Comparison of ENCODE assay signal across 14 cellular contexts in the genomic region with DNA sequence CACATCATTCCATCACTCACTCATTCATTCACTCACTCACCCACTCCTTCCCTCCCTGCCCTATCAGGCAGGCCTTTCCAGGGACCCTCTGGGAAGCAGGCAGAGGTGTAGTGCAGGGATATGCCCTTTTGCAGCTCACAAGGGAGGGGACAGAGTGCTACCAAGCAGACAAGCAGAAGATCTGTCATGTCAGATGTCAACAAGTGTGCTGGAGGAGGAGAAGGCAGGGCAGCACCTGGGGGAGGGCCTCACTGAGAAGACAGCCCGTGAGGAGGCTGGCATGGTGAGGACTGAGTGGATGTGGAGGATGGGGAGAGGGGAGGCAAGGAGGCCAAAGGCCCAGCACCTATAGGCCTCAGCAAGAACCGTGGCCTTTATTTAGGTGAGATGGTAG. TPM values are rescaled to one million over a fixed set of nuclear protein-coding genes. Genes with fewer than 3 reads are reported as not detected.
DNase-seq lines count a peak whose midpoint lies in the region; ATAC-seq and TF ChIP-seq lines count a peak whose summit lies in the region.
"Had no signal": no experiment of that assay in that cellular context is flagged by ENCODE, and none has a peak within 500 bp of the region (broad histone marks: within the 10 kb centered on the region; RNA-seq: fewer than 3 reads in every experiment).

No MANE protein-coding gene starts in this region.

- TF ChIP-seq POLR2A in IMR-90 (IDR thresholded peaks at IDR 0.05; ENCODE audit: low read depth, low read length) (no peak), sigmoid colon (IDR thresholded peaks at IDR 0.05) (no peak)

- no CpG with 5 or more reads among the region's 2 CpGs for WGBS in IMR-90 (ENCODE audit: extremely low coverage in 2 of 2, insufficient read length in 1 of 2), 2 experiments
- WGBS in sigmoid colon, 2 donors: 69 to 79% methylated on average over 2 of the region's 2 CpGs

- peak overlapping the region; percentile 52; the same call in 1 of the 2 replicates for H3K23ac ChIP-seq in IMR-90 (ENCODE audit: low read depth, low read length)

- in situ Hi-C loops in IMR-90 (cut with MboI; ENCODE audit: low sequenced_read_pairs): no loop called here

- peak overlapping the region; percentile 8; the same call in 1 of the 2 replicates for H3K27ac ChIP-seq in IMR-90 (ENCODE audit: insufficient read depth, low read length)
- H3K27ac ChIP-seq in ascending aorta: peak overlapping the region; percentile 85 to 89
- peak overlapping the region; percentile 74 to 86 (median 82) for H3K27ac ChIP-seq in sigmoid colon
- no peak overlapping the region for H3K27ac ChIP-seq in caudate nucleus (ENCODE audit: low read depth, low read length)
- H3K27ac ChIP-seq: foreskin keratinocyte had no signal

- H2BK20ac ChIP-seq in IMR-90 (ENCODE audit: low read depth, low read length): peak overlapping the region; percentile 17; the same call in 1 of the 2 replicates

- H3K9ac ChIP-seq in IMR-90 (ENCODE audit: low read depth, low read length): no peak overlapping the region

- peak overlapping the region; percentile 75 for H2AK9ac ChIP-seq in IMR-90 (replicated peaks; ENCODE audit: low read depth, low read length, poor library complexity)

- no peaks in the 10 kb centered on the region for H4K20me1 ChIP-seq in IMR-90 (ENCODE audit: insufficient read depth, low read length)

- H2BK15ac ChIP-seq in IMR-90 (ENCODE audit: low read depth, low read length): peak overlapping the region; percentile 15; the same call in 1 of the 3 replicates

- H3K4me1 ChIP-seq in IMR-90 (ENCODE audit: control insufficient read depth, insufficient read depth, low read length) (peaks cover 26% of the 10 kb centered on the region), ascending aorta (peaks cover 29 to 32% of the 10 kb centered on the region in 2 donors), sigmoid colon (peaks cover 0 to 39% (median 36%) of the 10 kb centered on the region in 4 donors)

- intact Hi-C loops in IMR-90 (cut with micrococcal nuclease) (no loop called here), ascending aorta (cut with DNase I) (no loop called here), sigmoid colon (cut with DNase I) (loop anchor here (2.0 to 10.0 kb wide), 2 partner anchors 135 to 227 kb away; a partner anchor contains a TSS)

- no peak for TF ChIP-seq CTCF in IMR-90 (conservative IDR thresholded peaks at IDR 0.05; ENCODE audit: low read depth, low read length)
- no peak for TF ChIP-seq CTCF in ascending aorta (IDR thresholded peaks at IDR 0.05)
- TF ChIP-seq CTCF in sigmoid colon (IDR thresholded peaks at IDR 0.05): no peak

- peak overlapping the region; percentile 82 for H2AK5ac ChIP-seq in IMR-90 (ENCODE audit: low read depth, low read length)

- H3K9me3 ChIP-seq in IMR-90 (ENCODE audit: control insufficient read depth, insufficient read depth, low read length) (no peaks in the 10 kb centered on the region), ascending aorta (no peaks in the 10 kb centered on the region), sigmoid colon (no peaks in the 10 kb centered on the region)
- H3K9me3 ChIP-seq: MG63 had no signal

- DNase-seq in IMR-90 (no peak), ascending aorta (ENCODE audit: low spot score in 2 of 2) (no peak), left lobe of liver (ENCODE audit: low spot score) (peak; percentile 41), sigmoid colon (no peak), caudate nucleus (lab: John Stamatoyannopoulos, UW) (no peak), retina (no peak)
- DNase-seq: activated CD4-positive, alpha-beta T cell treated with anti-CD3 and anti-CD28 coated beads for 4 hours; DMS53; midbrain; NCI-H1436; NCI-H526 treated with DMSO at 0.1 percent for 48 hours had no signal

- peak overlapping the region; percentile 98 for H2BK120ac ChIP-seq in IMR-90 (ENCODE audit: low read depth, low read length)

- H3K4me2 ChIP-seq in IMR-90 (ENCODE audit: low read depth, low read length): no peak overlapping the region

- H3K56ac ChIP-seq in IMR-90 (ENCODE audit: extremely low read depth, insufficient read depth, low read length): no peak overlapping the region

- H3K14ac ChIP-seq in IMR-90 (replicated peaks; ENCODE audit: low read depth, low read length): peak overlapping the region; percentile 93

- no peak for TF ChIP-seq EP300 in sigmoid colon (IDR thresholded peaks at IDR 0.05)

- H3K4ac ChIP-seq in IMR-90 (ENCODE audit: low read depth, low read length): peak overlapping the region; percentile 98

- H3K36me3 ChIP-seq in IMR-90 (ENCODE audit: control insufficient read depth, insufficient read depth, low read length) (peaks cover 11% of the 10 kb centered on the region; the same call in 1 of the 2 replicates), ascending aorta (peaks cover 5 to 11% of the 10 kb centered on the region in 2 donors), sigmoid colon (peaks cover 0 to 10% (median 3%) of the 10 kb centered on the region in 4 donors)

- CTCF ChIA-PET in IMR-90 (lab: Yijun Ruan, JAX): no interaction called here

- no TSS peak for BruUV-seq in IMR-90 (replicated peaks; lab: Mats Ljungman, UMichigan)

- POLR2A ChIA-PET in IMR-90 (lab: Charles Lee; ENCODE audit: unreplicated experiment): no interaction called here

- peak overlapping the region; percentile 0 for H2AFZ ChIP-seq in IMR-90 (replicated peaks; ENCODE audit: low read length, poor library complexity)

- no peak overlapping the region for H3K4me3 ChIP-seq in IMR-90 (ENCODE audit: insufficient read depth, low read depth, low read length)
- no peak overlapping the region for H3K4me3 ChIP-seq in ascending aorta
- H3K4me3 ChIP-seq in sigmoid colon: no peak overlapping the region
- H3K4me3 ChIP-seq: MG63 had no signal

- no peak for ATAC-seq in IMR-90 (ENCODE audit: low read depth)
- no peak for ATAC-seq in left lobe of liver
- ATAC-seq in HG02885 (IDR thresholded peaks at IDR 0.05; ENCODE audit: poor library complexity, unreplicated experiment): no peak
- ATAC-seq: foreskin keratinocyte had no signal

- dilution Hi-C loops in IMR-90 (cut with HindIII; ENCODE audit: low sequenced_read_pairs, unreplicated experiment): no loop called here

- peaks cover 26% of the 10 kb centered on the region for H3K9me1 ChIP-seq in IMR-90 (ENCODE audit: insufficient read depth, low read length)

- peak overlapping the region; percentile 17 for H4K91ac ChIP-seq in IMR-90 (ENCODE audit: insufficient read depth, low read depth, low read length)

- H3K27me3 ChIP-seq in IMR-90 (ENCODE audit: control insufficient read depth, insufficient read depth, low read length): no peaks in the 10 kb centered on the region
- H3K27me3 ChIP-seq in ascending aorta: no peaks in the 10 kb centered on the region
- H3K27me3 ChIP-seq in sigmoid colon: no peaks in the 10 kb centered on the region
- H3K27me3 ChIP-seq: foreskin keratinocyte, MG63 had no signal

- peak overlapping the region; percentile 46 for H3K18ac ChIP-seq in IMR-90 (ENCODE audit: low read depth, low read length)

- H4K5ac ChIP-seq in IMR-90 (ENCODE audit: low read depth, low read length): peak overlapping the region; percentile 13

- no peak for TF ChIP-seq RAD21 in IMR-90 (IDR thresholded peaks at IDR 0.05; ENCODE audit: low read length)

- peak overlapping the region; percentile 32 for H2BK5ac ChIP-seq in IMR-90 (ENCODE audit: low read depth, low read length, poor library complexity, severe bottlenecking)

- peaks cover 0 to 26% of the 10 kb centered on the region in 2 experiments; a peak in 2 of 4 replicates for H3K79me1 ChIP-seq in IMR-90 (ENCODE audit: low read depth in 1 of 2, low read length in 2 of 2)

- peak overlapping the region in 1 of 2 experiments; percentile 54; a peak in 1 of 4 replicates for H4K8ac ChIP-seq in IMR-90 (ENCODE audit: low read depth in 2 of 2, low read length in 2 of 2)

TF ChIP-seq in IMR-90, 13 proteins besides CTCF, POLR2A, EP300 and RAD21 (continues in another document):
- TF ChIP-seq, protein P1, sequence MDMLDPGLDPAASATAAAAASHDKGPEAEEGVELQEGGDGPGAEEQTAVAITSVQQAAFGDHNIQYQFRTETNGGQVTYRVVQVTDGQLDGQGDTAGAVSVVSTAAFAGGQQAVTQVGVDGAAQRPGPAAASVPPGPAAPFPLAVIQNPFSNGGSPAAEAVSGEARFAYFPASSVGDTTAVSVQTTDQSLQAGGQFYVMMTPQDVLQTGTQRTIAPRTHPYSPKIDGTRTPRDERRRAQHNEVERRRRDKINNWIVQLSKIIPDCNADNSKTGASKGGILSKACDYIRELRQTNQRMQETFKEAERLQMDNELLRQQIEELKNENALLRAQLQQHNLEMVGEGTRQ (IDR thresholded peaks at IDR 0.05; ENCODE audit: low read depth, low read length): no peak
- no peak for TF ChIP-seq MAZ (IDR thresholded peaks at IDR 0.05; ENCODE audit: borderline replicate concordance, low read depth, low read length)
- TF ChIP-seq MXI1 (IDR thresholded peaks at IDR 0.05; ENCODE audit: borderline replicate concordance, low read depth, low read length): no peak
- no peak for TF ChIP-seq FOS (IDR thresholded peaks at IDR 0.05; ENCODE audit: low read depth, low read length)
- TF ChIP-seq, protein P2, sequence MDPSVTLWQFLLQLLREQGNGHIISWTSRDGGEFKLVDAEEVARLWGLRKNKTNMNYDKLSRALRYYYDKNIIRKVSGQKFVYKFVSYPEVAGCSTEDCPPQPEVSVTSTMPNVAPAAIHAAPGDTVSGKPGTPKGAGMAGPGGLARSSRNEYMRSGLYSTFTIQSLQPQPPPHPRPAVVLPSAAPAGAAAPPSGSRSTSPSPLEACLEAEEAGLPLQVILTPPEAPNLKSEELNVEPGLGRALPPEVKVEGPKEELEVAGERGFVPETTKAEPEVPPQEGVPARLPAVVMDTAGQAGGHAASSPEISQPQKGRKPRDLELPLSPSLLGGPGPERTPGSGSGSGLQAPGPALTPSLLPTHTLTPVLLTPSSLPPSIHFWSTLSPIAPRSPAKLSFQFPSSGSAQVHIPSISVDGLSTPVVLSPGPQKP (IDR thresholded peaks at IDR 0.05; ENCODE audit: borderline replicate concordance, low read depth, low read length): no peak
- no peak for TF ChIP-seq NFE2L2 (IDR thresholded peaks at IDR 0.05; ENCODE audit: low read depth, low read length)
- no peak for TF ChIP-seq RFX5 (IDR thresholded peaks at IDR 0.05; ENCODE audit: low read depth, low read length)
- no peak for TF ChIP-seq SMC3 (IDR thresholded peaks at IDR 0.05; ENCODE audit: low read depth, low read length)

RNA-seq across cellular contexts. Expression of a gene that starts 15.3 kb away (rescaled TPM):
- total RNA-seq in IMR-90 (2012; rRNA removed): 3.2 and 3.3 TPM in 2 replicates
- 23.0 and 25.3 TPM in 2 replicates for polyA plus RNA-seq in IMR-90 (2012; rRNA removed)
- 18.6 and 29.2 TPM in 2 replicates for polyA plus RNA-seq in IMR-90 (2012; cell fraction: cytosol; rRNA removed)
- polyA plus RNA-seq in IMR-90 (2012; cell fraction: nucleus; rRNA removed; ENCODE audit: low replicate concordance): 139 and 305 TPM in 2 replicates
- 61.7 TPM for total RNA-seq in ascending aorta
- 16.3 TPM for total RNA-seq in left lobe of liver
- total RNA-seq in sigmoid colon: 10 to 100 TPM; 33.5 to 75.3 (median 49.1) TPM
- 10 to 100 TPM; 18.0 to 36.5 (median 24.6) TPM for polyA plus RNA-seq in sigmoid colon

RNA-seq across cellular contexts. Expression of a gene that starts 59.0 kb away (rescaled TPM):
- 1.6 and 1.7 TPM in 2 replicates for total RNA-seq in IMR-90 (2012; rRNA removed)
- polyA plus RNA-seq in IMR-90 (2012; rRNA removed): 5.4 and 5.8 TPM in 2 replicates
- polyA plus RNA-seq in IMR-90 (2012; cell fraction: cytosol; rRNA removed): 2.9 and 6.6 TPM in 2 replicates
- polyA plus RNA-seq in IMR-90 (2012; cell fraction: nucleus; rRNA removed; ENCODE audit: low replicate concordance): 2.4 and 3.5 TPM in 2 replicates
- 1.6 TPM for total RNA-seq in ascending aorta
- 1.5 TPM for total RNA-seq in left lobe of liver
- total RNA-seq in sigmoid colon: 1 to 10 TPM; 2.0 to 4.3 (median 2.4) TPM
- 10 to 100 TPM in 1 of 3 donors, 1 to 10 TPM in 2; 2.5 to 16.7 (median 3.0) TPM for polyA plus RNA-seq in sigmoid colon
